Comparison of ENCODE assay signal across 24 cellular contexts in the genomic region with DNA sequence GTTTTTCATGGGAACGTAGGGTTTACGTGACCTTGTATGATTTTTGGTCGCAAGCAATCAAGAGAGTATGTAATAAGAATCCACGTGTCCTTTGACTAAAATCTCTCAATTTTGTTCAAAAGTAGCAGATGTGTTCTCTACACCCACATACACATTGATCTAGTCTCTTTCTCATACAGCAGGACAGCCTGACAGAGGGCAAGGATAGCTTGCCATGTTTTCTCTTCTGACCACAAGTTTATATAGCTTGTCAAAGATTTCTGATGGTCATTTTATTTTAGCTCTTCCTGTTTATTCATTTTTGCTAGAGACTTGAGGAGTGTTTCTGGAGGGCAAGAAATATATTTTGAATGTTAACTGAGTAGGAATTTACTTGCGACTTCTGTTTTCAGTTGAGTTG.
"Had no signal": no experiment of that assay in that cellular context is flagged by ENCODE, and none has a peak within 500 bp of the region (broad histone marks: within the 10 kb centered on the region; RNA-seq: fewer than 3 reads in every experiment).

No MANE protein-coding gene starts in this region.

- H3K36me3 ChIP-seq: gastrocnemius medialis, spleen, tibial nerve, upper lobe of right lung, vagina had no signal

- FAIRE-seq: endothelial cell of umbilical vein, kidney had no signal

- H3K27me3 ChIP-seq: gastrocnemius medialis, spleen, testis, tibial nerve, upper lobe of right lung, vagina had no signal

- H3K4me3 ChIP-seq: coronary artery, gastrocnemius medialis, spleen, testis, tibial nerve, upper lobe of right lung, vagina had no signal

- H3K4me1 ChIP-seq: gastrocnemius medialis, spleen, testis, tibial nerve, upper lobe of right lung, vagina had no signal

- H3K27ac ChIP-seq: coronary artery, gastrocnemius medialis, spleen, testis, tibial nerve, upper lobe of right lung, vagina had no signal

- DNase-seq: effector CD4-positive, alpha-beta T cell; endodermal cell; erythroblast; gastrocnemius medialis; glutamatergic neuron; immature natural killer cell; kidney; left cardiac atrium; left ventricle myocardium superior; naive thymus-derived CD4-positive, alpha-beta T cell; nephron progenitor cell; spleen; stimulated activated CD4-positive, alpha-beta T cell treated with anti-CD3 and anti-CD28 coated beads, Interleukin-15, amount 100 ng/mL, for 24 hours; stimulated activated CD4-positive, alpha-beta T cell treated with anti-CD3 and anti-CD28 coated beads, Interleukin-1b, Interleukin-23, amount 100 ng/mL, for 48 hours; stimulated activated CD4-positive, alpha-beta T cell treated with anti-CD3 and anti-CD28 coated beads, Interleukin-4, amount 100 ng/mL, for 4 hours; stimulated activated naive B cell treated with anti-CD40 and anti-IgM and Interleukin-4, amounts not matched to agents 10 μg/mL and 1 μg/mL and 100 μg/mL, for 72 hours; stimulated activated naive CD8-positive, alpha-beta T cell treated with anti-CD3 and anti-CD28 coated beads, Interleukin-15, amount 100 ng/mL, for 72 hours; testis; upper lobe of right lung had no signal

- ATAC-seq: gastrocnemius medialis; left cardiac atrium; left ventricle myocardium superior; naive thymus-derived CD4-positive, alpha-beta T cell; sciatic nerve; stimulated activated naive B cell treated with anti-CD40 and anti-IgM and Interleukin-4, amounts not matched to agents 10 μg/mL and 1 μg/mL and 100 μg/mL, for 72 hours; stimulated activated naive CD8-positive, alpha-beta T cell treated with anti-CD3 and anti-CD28 coated beads, Interleukin-15, amount 100 ng/mL, for 72 hours; upper lobe of right lung had no signal

- H3K9me3 ChIP-seq: gastrocnemius medialis, spleen, testis, tibial nerve, upper lobe of right lung, vagina had no signal
